In the genomic region with DNA sequence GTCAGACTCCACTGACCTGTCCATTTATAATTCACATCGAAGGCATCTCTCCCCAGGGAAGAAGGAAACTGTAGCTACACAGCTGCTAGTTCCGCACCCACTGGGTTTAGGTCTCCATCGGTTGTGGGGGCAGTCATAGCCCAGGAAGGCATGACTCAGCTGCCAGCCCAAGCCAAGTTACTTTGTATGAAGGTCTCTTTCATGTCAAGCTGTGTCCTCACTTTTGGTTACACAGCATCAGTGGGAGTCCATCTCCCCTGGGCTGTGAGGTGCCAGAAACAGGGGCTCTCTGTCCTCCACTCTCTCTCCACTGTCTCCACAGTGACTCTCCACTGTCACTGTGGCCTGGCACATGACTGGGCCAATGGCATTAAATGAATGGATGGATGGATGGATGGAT, we compare ENCODE assay signal across 13 cellular contexts.
DNase-seq lines count a peak whose midpoint lies in the region; ATAC-seq and TF ChIP-seq lines count a peak whose summit lies in the region.
"Had no signal": no experiment of that assay in that cellular context is flagged by ENCODE, and none has a peak within 500 bp of the region (broad histone marks: within the 10 kb centered on the region; RNA-seq: fewer than 3 reads in every experiment).

No MANE protein-coding gene starts in this region.

- H3K27me3 ChIP-seq in esophagus muscularis mucosa (peaks cover 0 to 42% (median 0%) of the 10 kb centered on the region in 4 donors), prostate gland (replicated peaks; ENCODE audit: insufficient read depth) (peaks cover 10% of the 10 kb centered on the region)

- H3K4me3 ChIP-seq in HEK293 (ENCODE audit: low read depth, low read length) (no peak overlapping the region), esophagus muscularis mucosa (no peak overlapping the region), prostate gland (no peak overlapping the region)
- H3K4me3 ChIP-seq: BLaER1 treated with 17β-estradiol and CSF1 and Interleukin-3, amounts not matched to agents 10 nM and 100 nM; GM23338 had no signal

- POLR2A ChIA-PET in HEK293 (lab: Yijun Ruan, JAX) = no interaction called here

- H3K36me3 ChIP-seq in HEK293 (ENCODE audit: control insufficient read depth in 2 of 2, insufficient read depth in 1 of 2, low read length in 2 of 2) (no peaks in the 10 kb centered on the region), esophagus muscularis mucosa (no peaks in the 10 kb centered on the region), prostate gland (no peaks in the 10 kb centered on the region)
- H3K36me3 ChIP-seq: BLaER1 treated with 17β-estradiol and CSF1 and Interleukin-3, amounts not matched to agents 10 nM and 100 nM had no signal

- WGBS in esophagus muscularis mucosa = 80% methylated on average over 3 of the region's 3 CpGs
- WGBS in prostate gland = 94% methylated on average over 3 of the region's 3 CpGs

- H3K27ac ChIP-seq in HEK293 (ENCODE audit: extremely low read depth, low read depth, low read length) = no peak overlapping the region
- H3K27ac ChIP-seq in esophagus muscularis mucosa (replicated peaks in 1 of 4) = no peak overlapping the region
- H3K27ac ChIP-seq in prostate gland = no peak overlapping the region
- H3K27ac ChIP-seq: BLaER1 treated with 17β-estradiol and CSF1 and Interleukin-3, amounts not matched to agents 10 nM and 100 nM had no signal

- TF ChIP-seq CTCF in HEK293 (tag by site-specific recombination; IDR thresholded peaks at IDR 0.05) (no peak), esophagus muscularis mucosa (IDR thresholded peaks at IDR 0.05) (no peak), prostate gland (IDR thresholded peaks at IDR 0.05) (no peak)

- H3K4me1 ChIP-seq in HEK293 (ENCODE audit: control insufficient read depth, insufficient read depth, low read length) (no peaks in the 10 kb centered on the region), esophagus muscularis mucosa (no peaks in the 10 kb centered on the region), prostate gland (replicated peaks) (no peaks in the 10 kb centered on the region)
- H3K4me1 ChIP-seq: BLaER1 treated with 17β-estradiol and CSF1 and Interleukin-3, amounts not matched to agents 10 nM and 100 nM had no signal

- H3K9me3 ChIP-seq in HEK293 (ENCODE audit: control insufficient read depth, insufficient read depth, low read depth, low read length) = no peaks in the 10 kb centered on the region
- no peaks in the 10 kb centered on the region for H3K9me3 ChIP-seq in esophagus muscularis mucosa
- H3K9me3 ChIP-seq in prostate gland = no peaks in the 10 kb centered on the region
- H3K9me3 ChIP-seq: BLaER1 treated with 17β-estradiol and CSF1 and Interleukin-3, amounts not matched to agents 10 nM and 100 nM had no signal

- CTCF ChIA-PET in HEK293 (lab: Yijun Ruan, JAX) = no interaction called here

- TF ChIP-seq POLR2A in esophagus muscularis mucosa (IDR thresholded peaks at IDR 0.05; ENCODE audit: low read depth) = no peak
- TF ChIP-seq POLR2A in prostate gland (IDR thresholded peaks at IDR 0.05) = no peak

- ATAC-seq in HG03045 (IDR thresholded peaks at IDR 0.05; ENCODE audit: unreplicated experiment) (no peak), GM18502 (IDR thresholded peaks at IDR 0.05; ENCODE audit: poor library complexity, unreplicated experiment) (no peak)
- ATAC-seq: CD8-positive, alpha-beta T cell; GM23338; HCT116; HepG2 had no signal

- DNase-seq in activated CD8-positive, alpha-beta memory T cell treated with anti-CD3 and anti-CD28 coated beads, Interleukin-2, amount 50 U/mL, for 48 hours = peak; percentile 33
- no peak for DNase-seq in activated CD8-positive, alpha-beta memory T cell treated with anti-CD3 and anti-CD28 coated beads, Interleukin-2, amount 50 U/mL, for 4 hours
- DNase-seq in esophagus muscularis mucosa (ENCODE audit: extremely low spot score) = peak; percentile 60
- peak; percentile 1 for DNase-seq in prostate gland (ENCODE audit: low spot score)
- DNase-seq: COR-L47 had no signal

- no peak for TF ChIP-seq EP300 in esophagus muscularis mucosa (IDR thresholded peaks at IDR 0.05)

- intact Hi-C loops in esophagus muscularis mucosa (cut with DNase I) (no loop called here), prostate gland (cut with DNase I) (no loop called here)

TF ChIP-seq in HEK293, 187 proteins besides CTCF, POLR2A, EP300 and RAD21:
- TF ChIP-seq ZNF169 (tag by site-specific recombination; IDR thresholded peaks at IDR 0.05) = no peak
- TF ChIP-seq, protein P1, sequence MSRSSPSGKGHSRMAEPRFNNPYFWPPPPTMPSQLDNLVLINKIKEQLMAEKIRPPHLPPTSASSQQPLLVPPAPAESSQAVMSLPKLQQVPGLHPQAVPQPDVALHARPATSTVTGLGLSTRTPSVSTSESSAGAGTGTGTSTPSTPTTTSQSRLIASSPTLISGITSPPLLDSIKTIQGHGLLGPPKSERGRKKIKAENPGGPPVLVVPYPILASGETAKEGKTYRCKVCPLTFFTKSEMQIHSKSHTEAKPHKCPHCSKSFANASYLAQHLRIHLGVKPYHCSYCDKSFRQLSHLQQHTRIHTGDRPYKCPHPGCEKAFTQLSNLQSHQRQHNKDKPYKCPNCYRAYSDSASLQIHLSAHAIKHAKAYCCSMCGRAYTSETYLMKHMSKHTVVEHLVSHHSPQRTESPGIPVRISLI (tag by site-specific recombination; IDR thresholded peaks at IDR 0.05) = no peak
- TF ChIP-seq ZNF174 (tag by site-specific recombination; IDR thresholded peaks at IDR 0.05) = no peak
- TF ChIP-seq ZIC2 (tag by site-specific recombination; IDR thresholded peaks at IDR 0.05) = peak; percentile 63
- TF ChIP-seq ZNF530 (tag by site-specific recombination; IDR thresholded peaks at IDR 0.05; ENCODE audit: low read depth) = no peak
- TF ChIP-seq ZNF23 (tag by site-specific recombination; IDR thresholded peaks at IDR 0.05; ENCODE audit: borderline replicate concordance) = no peak
- no peak for TF ChIP-seq MYNN (tag by site-specific recombination; IDR thresholded peaks at IDR 0.05; ENCODE audit: borderline replicate concordance)
